ENCODE assay signal across 8 cellular contexts in the genomic region with DNA sequence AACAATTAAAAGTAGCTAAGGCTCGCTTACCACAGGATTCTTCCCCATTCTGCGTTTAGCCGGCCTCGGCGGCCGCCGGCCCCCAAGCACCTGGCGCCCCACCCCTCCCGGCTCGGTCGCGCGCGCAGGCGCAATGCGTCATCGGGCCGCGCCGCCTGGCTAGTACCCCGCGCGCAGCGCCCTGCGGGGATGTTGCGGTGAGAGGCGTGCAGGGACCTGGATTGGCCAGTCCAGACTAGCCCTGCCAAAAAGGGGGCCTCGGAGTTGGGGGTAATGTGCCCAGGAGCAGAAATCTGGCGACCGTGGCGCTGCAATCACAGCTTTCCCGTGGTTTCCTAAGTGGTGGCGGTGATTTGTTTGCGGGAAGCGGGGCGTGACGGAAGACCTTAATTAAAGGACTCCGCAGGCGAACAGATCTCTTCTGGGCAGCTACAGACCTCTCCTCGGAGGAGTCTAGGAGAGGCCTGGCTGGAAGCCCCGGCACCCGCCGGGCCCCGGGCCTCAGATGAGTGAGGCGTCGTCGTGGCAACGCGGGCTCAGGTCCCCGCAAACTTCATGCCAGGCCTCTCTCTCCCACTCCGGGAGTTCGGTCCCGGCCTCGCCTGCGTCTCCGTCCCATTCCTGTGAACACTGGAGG. TPM values are rescaled to one million over a fixed set of nuclear protein-coding genes. Genes with fewer than 3 reads are reported as not detected.
DNase-seq lines count a peak whose midpoint lies in the region; ATAC-seq and TF ChIP-seq lines count a peak whose summit lies in the region.

No MANE protein-coding gene starts in this region.

- peak overlapping the region; percentile 96 for H3K27ac Mint-ChIP-seq in GM23338
- H3K27ac Mint-ChIP-seq in activated naive CD4-positive, alpha-beta T cell treated with anti-CD3 and anti-CD28 coated beads, Interleukin-2, amount 50 U/mL, for 24 hours: peak overlapping the region; percentile 79
- H3K27ac Mint-ChIP-seq in osteocyte (ENCODE audit: unreplicated experiment): peak overlapping the region; percentile 99

- H3K9me2 ChIP-seq in GM23338 (ENCODE audit: insufficient read depth): no peaks in the 10 kb centered on the region

- intact Hi-C loops in head of caudate nucleus (cut with DNase I): loop anchor here (10.0 kb wide), 2 partner anchors 142 to 198 kb away; a partner anchor contains a TSS

- peak overlapping the region; percentile 97 for H3K27ac ChIP-seq in GM23338 (ENCODE audit: low read depth)
- peak overlapping the region; percentile 93 to 98 for H3K27ac ChIP-seq in thoracic aorta

- H3K4me1 ChIP-seq in GM23338 (ENCODE audit: insufficient read depth): peaks cover 10% of the 10 kb centered on the region; the same call in 1 of the 2 replicates
- H3K4me1 ChIP-seq in thoracic aorta (ENCODE audit: control insufficient read depth in 1 of 2, low read depth in 2 of 2): peaks cover 8 to 24% of the 10 kb centered on the region in 2 donors

- no peaks in the 10 kb centered on the region for H3F3A ChIP-seq in GM23338 (replicated peaks; ENCODE audit: low read depth)

- H3K4me1 Mint-ChIP-seq in GM23338 (peaks cover 14% of the 10 kb centered on the region), osteocyte (ENCODE audit: unreplicated experiment) (peaks cover 19% of the 10 kb centered on the region)
- H3K4me1 Mint-ChIP-seq in activated naive CD4-positive, alpha-beta T cell treated with anti-CD3 and anti-CD28 coated beads, Interleukin-2, amount 50 U/mL, for 24 hours: peaks cover 5% of the 10 kb centered on the region

- no peaks in the 10 kb centered on the region for H3K9me3 Mint-ChIP-seq in GM23338
- H3K9me3 Mint-ChIP-seq in activated naive CD4-positive, alpha-beta T cell treated with anti-CD3 and anti-CD28 coated beads, Interleukin-2, amount 50 U/mL, for 24 hours: no peaks in the 10 kb centered on the region
- H3K9me3 Mint-ChIP-seq in osteocyte (ENCODE audit: unreplicated experiment): no peaks in the 10 kb centered on the region

- H3K27me3 ChIP-seq in GM23338 (ENCODE audit: insufficient read depth): no peaks in the 10 kb centered on the region
- H3K27me3 ChIP-seq in thoracic aorta (replicated peaks; ENCODE audit: insufficient read depth): no peaks in the 10 kb centered on the region

- H3K4me2 ChIP-seq in GM23338: peak overlapping the region; percentile 89

- H2AFZ ChIP-seq in GM23338: peak overlapping the region; percentile 88

- H3K4me3 ChIP-seq in GM23338: peak overlapping the region; percentile 74
- peak overlapping the region; percentile 90 for H3K4me3 ChIP-seq in thoracic aorta

- H3K36me3 ChIP-seq in GM23338 (ENCODE audit: insufficient read depth) (peaks cover 12% of the 10 kb centered on the region; the same call in 1 of the 2 replicates), thoracic aorta (peaks cover 6% of the 10 kb centered on the region)

- no peaks in the 10 kb centered on the region; the same call in 1 of the 2 replicates for H4K20me1 ChIP-seq in GM23338 (replicated peaks; ENCODE audit: insufficient read depth)

- peak; percentile 88 for ATAC-seq in GM23338
- peak; percentile 78 for ATAC-seq in thoracic aorta (ENCODE audit: insufficient number of reproducible peaks, low FRiP score, low read depth)

- DNase-seq in ELF-1 (ENCODE audit: low read depth, low spot score): peak; percentile 91
- peak; percentile 92 for DNase-seq in GM23338 (ENCODE audit: low spot score)
- DNase-seq in Kasumi-1 (lab: John Stamatoyannopoulos, UW): peak; percentile 81 to 86
- peak; percentile 82 for DNase-seq in SK-N-DZ (ENCODE audit: low spot score)
- peak; percentile 37 to 92 (median 84) for DNase-seq in head of caudate nucleus
- DNase-seq in osteocyte (ENCODE audit: extremely low spot score, unreplicated experiment): peak; percentile 97
- peak; percentile 39 for DNase-seq in thoracic aorta (ENCODE audit: low spot score)

- H3K27me3 Mint-ChIP-seq in GM23338 (ENCODE audit: insufficient read depth, low read depth, poor library complexity): peaks cover 6% of the 10 kb centered on the region
- no peaks in the 10 kb centered on the region for H3K27me3 Mint-ChIP-seq in activated naive CD4-positive, alpha-beta T cell treated with anti-CD3 and anti-CD28 coated beads, Interleukin-2, amount 50 U/mL, for 24 hours
- no peaks in the 10 kb centered on the region for H3K27me3 Mint-ChIP-seq in osteocyte (ENCODE audit: unreplicated experiment)

- H3K79me2 ChIP-seq in GM23338 (replicated peaks; ENCODE audit: insufficient read depth): peaks cover 26% of the 10 kb centered on the region

- H3K4me3 Mint-ChIP-seq in GM23338 (peak overlapping the region; percentile 90), osteocyte (ENCODE audit: unreplicated experiment) (peak overlapping the region; percentile 92)
- H3K4me3 Mint-ChIP-seq in activated naive CD4-positive, alpha-beta T cell treated with anti-CD3 and anti-CD28 coated beads, Interleukin-2, amount 50 U/mL, for 24 hours: peak overlapping the region; percentile 84

- no peaks in the 10 kb centered on the region for H3K9me3 ChIP-seq in thoracic aorta

- TF ChIP-seq CTCF in GM23338 (conservative IDR thresholded peaks at IDR 0.05; ENCODE audit: low read depth in 2 of 2) (no peak), osteocyte (IDR thresholded peaks at IDR 0.05) (no peak), thoracic aorta (IDR thresholded peaks at IDR 0.05) (no peak)

- H3K36me3 Mint-ChIP-seq in GM23338 (ENCODE audit: low read depth) (peaks cover 13% of the 10 kb centered on the region), osteocyte (ENCODE audit: unreplicated experiment) (peaks cover 9% of the 10 kb centered on the region)
- no peaks in the 10 kb centered on the region for H3K36me3 Mint-ChIP-seq in activated naive CD4-positive, alpha-beta T cell treated with anti-CD3 and anti-CD28 coated beads, Interleukin-2, amount 50 U/mL, for 24 hours

TF ChIP-seq in GM23338, 12 proteins besides CTCF, POLR2A, EP300 and RAD21 (continues in another document):
- peak; percentile 88 for TF ChIP-seq POLR2AphosphoS5 (IDR thresholded peaks at IDR 0.05; ENCODE audit: low read depth)
- TF ChIP-seq CREB1 (CRISPR knock-in tag; IDR thresholded peaks at IDR 0.05; ENCODE audit: low read depth): peak; percentile 98

RNA-seq across cellular contexts. Expression of a gene that starts 0.6 kb away (rescaled TPM):
- 42.0 and 57.7 TPM in 2 replicates for total RNA-seq in GM23338 (2014; rRNA removed; shearing (Covaris generic))
- 46.3 and 48.9 TPM in 2 replicates for polyA plus RNA-seq in GM23338 (2016; fragmentation: Nextera tagmentation; extraction: Ambion mirVana)
- 98.9 and 101 TPM in 2 replicates for polyA plus RNA-seq in SK-N-DZ (2014; cell fraction: cytosol; rRNA removed)
- 119 and 126 TPM in 2 replicates for polyA plus RNA-seq in SK-N-DZ (2014; cell fraction: nucleus; rRNA removed)
- total RNA-seq in osteocyte (37.9 and 38.6 TPM in 2 replicates), thoracic aorta (10 to 100 TPM; 43.2 to 45.6 TPM)

RNA-seq across cellular contexts. Expression of a gene that starts 55.7 kb away (rescaled TPM):
- 0.35 TPM in 1 of 2 replicates, not detected in the other for total RNA-seq in GM23338 (2014; rRNA removed; shearing (Covaris generic))
- polyA plus RNA-seq in GM23338 (2016; fragmentation: Nextera tagmentation; extraction: Ambion mirVana): 0.09 TPM in 1 of 2 replicates, not detected in the other
- 0.21 TPM in 1 of 2 replicates, not detected in the other for polyA plus RNA-seq in SK-N-DZ (2014; cell fraction: cytosol; rRNA removed)
- not detected in 2 replicates for polyA plus RNA-seq in SK-N-DZ (2014; cell fraction: nucleus; rRNA removed)
- 0.52 and 0.83 TPM in 2 replicates for total RNA-seq in osteocyte
- total RNA-seq in thoracic aorta: 1 to 10 TPM in 1 of 2 donors, not detected in 1; 5.5 TPM

Comparison
In these comparisons a context has a peak if more than half of its experiments do, and no peak if none do; other contexts are left out.
1. Peak in every context shown above with its lines: DNase-seq, ATAC-seq, H3K4me3 ChIP-seq and H3K27ac ChIP-seq.
2. DNase-seq: peak in every context shown above with its lines; median percentile 97 in osteocyte; 92 in GM23338; 91 in ELF-1; 84 in head of caudate nucleus; 84 in Kasumi-1; 82 in SK-N-DZ; 39 in thoracic aorta.